In the genomic region with DNA sequence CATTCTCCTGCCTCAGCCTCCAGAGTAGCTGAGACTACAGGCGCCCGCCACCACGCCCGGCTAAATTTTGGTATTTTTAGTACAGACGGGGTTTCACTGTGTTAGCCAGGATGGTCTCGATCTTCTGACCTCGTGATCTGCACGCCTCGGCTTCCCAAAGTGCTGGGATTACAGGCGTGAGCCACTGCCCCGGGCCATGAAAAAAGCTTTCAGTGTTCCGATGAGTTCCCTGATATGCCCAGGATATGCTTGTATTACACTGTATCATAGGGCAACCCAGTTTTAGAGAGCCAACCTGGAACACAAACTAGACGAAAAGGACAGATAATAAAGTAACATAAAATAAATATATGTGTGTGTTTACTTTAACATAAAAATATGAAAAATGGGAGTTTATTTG, we compare ENCODE assay signal across 1 cellular context. TPM values are rescaled to one million over a fixed set of nuclear protein-coding genes. Genes with fewer than 3 reads are reported as not detected.
"Had no signal": no experiment of that assay in that cellular context is flagged by ENCODE, and none has a peak within 500 bp of the region (broad histone marks: within the 10 kb centered on the region; RNA-seq: fewer than 3 reads in every experiment).

No MANE protein-coding gene starts in this region.

RNA-seq across cellular contexts. Expression of gene MCF2L2, which starts 37.3 kb away (rescaled TPM):
- total RNA-seq: GM23248 had no signal
- polyA plus RNA-seq: GM23248 had no signal
